ENCODE assay signal across 14 cellular contexts in the genomic region with DNA sequence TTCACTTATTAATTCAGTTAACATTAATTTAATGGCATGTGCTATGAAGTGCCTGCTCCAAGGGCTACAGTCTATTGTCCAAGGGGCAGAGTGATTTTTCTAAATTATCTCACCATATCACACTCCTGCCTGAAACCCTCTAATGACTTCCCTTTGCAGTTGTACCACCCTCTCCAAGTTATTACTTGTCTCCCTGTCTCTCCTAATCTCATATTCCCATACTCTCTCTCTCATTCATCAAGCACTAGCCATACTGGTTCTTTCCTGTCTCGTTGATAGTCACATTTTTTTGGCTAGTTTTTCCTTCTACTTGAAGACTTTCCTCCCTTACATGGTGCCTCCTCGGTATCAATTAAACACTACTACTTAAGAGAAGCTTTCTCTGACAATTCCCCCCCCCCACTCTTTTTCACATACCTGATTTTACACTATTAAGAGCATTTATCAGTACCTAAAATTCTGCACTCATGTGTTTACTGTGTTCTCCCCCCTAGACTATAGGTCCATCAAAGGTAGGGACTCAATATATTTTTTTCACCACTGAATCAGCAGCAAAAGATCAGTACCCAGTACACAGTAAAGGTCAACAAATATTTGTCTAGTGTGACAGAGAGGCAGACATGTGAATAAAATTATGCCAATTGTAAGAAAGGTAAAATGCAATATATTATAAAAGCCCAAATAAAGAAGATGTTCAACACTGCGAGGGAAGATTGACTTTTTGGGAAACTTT. TPM values are rescaled to one million over a fixed set of nuclear protein-coding genes. Genes with fewer than 3 reads are reported as not detected.
DNase-seq lines count a peak whose midpoint lies in the region; ATAC-seq and TF ChIP-seq lines count a peak whose summit lies in the region.
"Had no signal": no experiment of that assay in that cellular context is flagged by ENCODE, and none has a peak within 500 bp of the region (broad histone marks: within the 10 kb centered on the region; RNA-seq: fewer than 3 reads in every experiment).

No MANE protein-coding gene starts in this region.

- intact Hi-C loops in PC-3 (cut with micrococcal nuclease) (no loop called here), aorta (cut with DNase I) (no loop called here)

- TF ChIP-seq CTCF in PC-3 (conservative IDR thresholded peaks at IDR 0.05; ENCODE audit: low read depth, low read length) (no peak), mesothelial cell of epicardium (IDR thresholded peaks at IDR 0.05; ENCODE audit: unreplicated experiment) (no peak)

- no peaks in the 10 kb centered on the region for H3F3A ChIP-seq in PC-3 (ENCODE audit: low read length, unreplicated experiment)

- peak; percentile 43; the same call in 1 of the 2 replicates for ATAC-seq in PC-3
- no peak for ATAC-seq in central memory CD8-positive, alpha-beta T cell (replicated peaks; ENCODE audit: extremely low read depth, poor library complexity, severe bottlenecking)
- no peak for ATAC-seq in aorta (ENCODE audit: low FRiP score)
- no peak for ATAC-seq in activated CD8-positive, alpha-beta T cell treated with anti-CD3 and anti-CD28 coated beads, Interleukin-2, amount 10 ng/mL, durations not matched to agents 7 days and 5 days

- no peak overlapping the region for H3K4me3 ChIP-seq in PC-3 (ENCODE audit: low read length)
- H3K4me3 ChIP-seq in aorta (ENCODE audit: low read length in 2 of 2) = no peak overlapping the region
- H3K4me3 ChIP-seq: BLaER1 treated with 17β-estradiol and CSF1 and Interleukin-3, amounts not matched to agents 10 nM and 100 nM had no signal

- CTCF ChIA-PET in activated naive CD4-positive, alpha-beta T cell treated with anti-CD3 and anti-CD28 coated beads, Interleukin-2, amount 10 ng/mL, durations not matched to agents 7 days and 5 days (lab: Charles Lee) = no interaction called here
- CTCF ChIA-PET in PC-3 (lab: Charles Lee) = no interaction called here
- CTCF ChIA-PET in activated CD8-positive, alpha-beta T cell treated with anti-CD3 and anti-CD28 coated beads, Interleukin-2, amount 10 ng/mL, durations not matched to agents 7 days and 5 days (lab: Charles Lee) = no interaction called here

- H3K9me3 ChIP-seq in PC-3 (ENCODE audit: low read length) = no peaks in the 10 kb centered on the region
- no peaks in the 10 kb centered on the region for H3K9me3 ChIP-seq in aorta (ENCODE audit: control insufficient read depth, low read length)

- H2AFZ ChIP-seq in PC-3 (ENCODE audit: low read length) = no peak overlapping the region

- no peaks in the 10 kb centered on the region for H3K9me2 ChIP-seq in PC-3 (replicated peaks; ENCODE audit: low read length)

- H3K4me1 Mint-ChIP-seq in activated naive CD4-positive, alpha-beta T cell treated with anti-CD3 and anti-CD28 coated beads, Interleukin-2, amount 50 U/mL, for 24 hours = peaks cover 78% of the 10 kb centered on the region
- peaks cover 22% of the 10 kb centered on the region for H3K4me1 Mint-ChIP-seq in activated naive CD4-positive, alpha-beta T cell treated with anti-CD3 and anti-CD28 coated beads, Interleukin-2, amount 10 ng/mL, durations not matched to agents 7 days and 5 days
- H3K4me1 Mint-ChIP-seq in central memory CD8-positive, alpha-beta T cell = peaks cover 62% of the 10 kb centered on the region
- peaks cover 13% of the 10 kb centered on the region for H3K4me1 Mint-ChIP-seq in mesothelial cell of epicardium
- H3K4me1 Mint-ChIP-seq in activated CD8-positive, alpha-beta T cell treated with anti-CD3 and anti-CD28 coated beads, Interleukin-2, amount 10 ng/mL, durations not matched to agents 7 days and 5 days (ENCODE audit: low read depth) = peaks cover 21% of the 10 kb centered on the region

- H3K36me3 ChIP-seq in PC-3 (ENCODE audit: low read depth, low read length) (no peaks in the 10 kb centered on the region), aorta (ENCODE audit: control insufficient read depth in 1 of 2, insufficient read depth in 2 of 2, low read length in 1 of 2) (no peaks in the 10 kb centered on the region)

- BruUV-seq in PC-3 (replicated peaks; lab: Mats Ljungman, UMichigan) = no TSS peak

- H3K27ac ChIP-seq in PC-3 (ENCODE audit: low read length) = no peak overlapping the region
- no peak overlapping the region for H3K27ac ChIP-seq in aorta (ENCODE audit: low read depth in 1 of 2, low read length in 2 of 2)
- H3K27ac ChIP-seq: BLaER1 treated with 17β-estradiol and CSF1 and Interleukin-3, amounts not matched to agents 10 nM and 100 nM had no signal

- no peak for DNase-seq in activated naive CD4-positive, alpha-beta T cell treated with anti-CD3 and anti-CD28 coated beads, Interleukin-2, amount 10 ng/mL, durations not matched to agents 7 days and 5 days
- DNase-seq in PC-3 (no peak), mesothelial cell of epicardium (ENCODE audit: low spot score in 2 of 2, unreplicated experiment in 2 of 2) (no peak), SHP77 treated with DMSO at 0.1 percent for 48 hours (lab: John Stamatoyannopoulos, UW) (no peak), aorta (no peak)
- no peak for DNase-seq in central memory CD8-positive, alpha-beta T cell (ENCODE audit: low spot score in 2 of 2)
- no peak for DNase-seq in activated CD8-positive, alpha-beta T cell treated with anti-CD3 and anti-CD28 coated beads, Interleukin-2, amount 10 ng/mL, durations not matched to agents 7 days and 5 days
- DNase-seq: DMS153, H7, NCI-H146, NCI-H446 treated with DMSO at 0.1 percent for 48 hours, SIG-M5 had no signal

- H3K9ac ChIP-seq in PC-3 (ENCODE audit: low read length) = no peak overlapping the region
- H3K9ac ChIP-seq: BLaER1 treated with 17β-estradiol and CSF1 and Interleukin-3, amounts not matched to agents 10 nM and 100 nM had no signal

- POLR2A ChIA-PET in PC-3 (lab: Charles Lee; ENCODE audit: unreplicated experiment) = interaction anchor here (0.6 kb wide), 2 partner anchors 9 to 74 kb away, joined by 6 to 17 read pairs; no protein-coding TSS in a partner anchor
- POLR2A ChIA-PET in activated CD8-positive, alpha-beta T cell treated with anti-CD3 and anti-CD28 coated beads, Interleukin-2, amount 10 ng/mL, durations not matched to agents 7 days and 5 days (lab: Charles Lee) = no interaction called here

- H3K27ac Mint-ChIP-seq in activated naive CD4-positive, alpha-beta T cell treated with anti-CD3 and anti-CD28 coated beads, Interleukin-2, amount 50 U/mL, for 24 hours = peak overlapping the region; percentile 61
- H3K27ac Mint-ChIP-seq in activated naive CD4-positive, alpha-beta T cell treated with anti-CD3 and anti-CD28 coated beads, Interleukin-2, amount 10 ng/mL, durations not matched to agents 7 days and 5 days = no peak overlapping the region
- H3K27ac Mint-ChIP-seq in central memory CD8-positive, alpha-beta T cell (ENCODE audit: low read depth) = peak overlapping the region; percentile 2
- peak overlapping the region; percentile 13 for H3K27ac Mint-ChIP-seq in mesothelial cell of epicardium
- no peak overlapping the region for H3K27ac Mint-ChIP-seq in activated CD8-positive, alpha-beta T cell treated with anti-CD3 and anti-CD28 coated beads, Interleukin-2, amount 10 ng/mL, durations not matched to agents 7 days and 5 days

- H3K4me2 ChIP-seq in PC-3 (ENCODE audit: low read length) = no peak overlapping the region
- H3K4me2 ChIP-seq: BLaER1 treated with 17β-estradiol and CSF1 and Interleukin-3, amounts not matched to agents 10 nM and 100 nM had no signal

- H3K9me3 Mint-ChIP-seq in activated naive CD4-positive, alpha-beta T cell treated with anti-CD3 and anti-CD28 coated beads, Interleukin-2, amount 50 U/mL, for 24 hours = no peaks in the 10 kb centered on the region
- H3K9me3 Mint-ChIP-seq in activated naive CD4-positive, alpha-beta T cell treated with anti-CD3 and anti-CD28 coated beads, Interleukin-2, amount 10 ng/mL, durations not matched to agents 7 days and 5 days = no peaks in the 10 kb centered on the region
- H3K9me3 Mint-ChIP-seq in central memory CD8-positive, alpha-beta T cell = no peaks in the 10 kb centered on the region
- no peaks in the 10 kb centered on the region for H3K9me3 Mint-ChIP-seq in mesothelial cell of epicardium
- no peaks in the 10 kb centered on the region for H3K9me3 Mint-ChIP-seq in activated CD8-positive, alpha-beta T cell treated with anti-CD3 and anti-CD28 coated beads, Interleukin-2, amount 10 ng/mL, durations not matched to agents 7 days and 5 days (ENCODE audit: insufficient read depth)

- 81% methylated on average over 3 of the region's 3 CpGs for WGBS in aorta, 2 donors

- H3K79me2 ChIP-seq in PC-3 (ENCODE audit: low read length) = peaks cover 60% of the 10 kb centered on the region

- no peak overlapping the region for H3K4me3 Mint-ChIP-seq in activated naive CD4-positive, alpha-beta T cell treated with anti-CD3 and anti-CD28 coated beads, Interleukin-2, amount 50 U/mL, for 24 hours
- no peak overlapping the region for H3K4me3 Mint-ChIP-seq in activated naive CD4-positive, alpha-beta T cell treated with anti-CD3 and anti-CD28 coated beads, Interleukin-2, amount 10 ng/mL, durations not matched to agents 7 days and 5 days
- H3K4me3 Mint-ChIP-seq in central memory CD8-positive, alpha-beta T cell = no peak overlapping the region
- H3K4me3 Mint-ChIP-seq in mesothelial cell of epicardium = no peak overlapping the region
- no peak overlapping the region for H3K4me3 Mint-ChIP-seq in activated CD8-positive, alpha-beta T cell treated with anti-CD3 and anti-CD28 coated beads, Interleukin-2, amount 10 ng/mL, durations not matched to agents 7 days and 5 days

- peaks cover 7% of the 10 kb centered on the region for H3K36me3 Mint-ChIP-seq in activated naive CD4-positive, alpha-beta T cell treated with anti-CD3 and anti-CD28 coated beads, Interleukin-2, amount 50 U/mL, for 24 hours
- peaks cover 7% of the 10 kb centered on the region for H3K36me3 Mint-ChIP-seq in activated naive CD4-positive, alpha-beta T cell treated with anti-CD3 and anti-CD28 coated beads, Interleukin-2, amount 10 ng/mL, durations not matched to agents 7 days and 5 days
- H3K36me3 Mint-ChIP-seq in central memory CD8-positive, alpha-beta T cell (ENCODE audit: insufficient read depth) = peaks cover 14% of the 10 kb centered on the region
- peaks cover 3% of the 10 kb centered on the region for H3K36me3 Mint-ChIP-seq in mesothelial cell of epicardium
- H3K36me3 Mint-ChIP-seq in activated CD8-positive, alpha-beta T cell treated with anti-CD3 and anti-CD28 coated beads, Interleukin-2, amount 10 ng/mL, durations not matched to agents 7 days and 5 days (ENCODE audit: low read depth) = peaks cover 23% of the 10 kb centered on the region

- H4K20me1 ChIP-seq in PC-3 (ENCODE audit: low read length) = 0 out of 2 replicates have a peak, but pooled peaks cover 9% of the 10 kb centered on the region

- H3K27me3 Mint-ChIP-seq in activated naive CD4-positive, alpha-beta T cell treated with anti-CD3 and anti-CD28 coated beads, Interleukin-2, amount 50 U/mL, for 24 hours = no peaks in the 10 kb centered on the region
- no peaks in the 10 kb centered on the region for H3K27me3 Mint-ChIP-seq in activated naive CD4-positive, alpha-beta T cell treated with anti-CD3 and anti-CD28 coated beads, Interleukin-2, amount 10 ng/mL, durations not matched to agents 7 days and 5 days
- no peaks in the 10 kb centered on the region for H3K27me3 Mint-ChIP-seq in central memory CD8-positive, alpha-beta T cell
- no peaks in the 10 kb centered on the region for H3K27me3 Mint-ChIP-seq in mesothelial cell of epicardium (ENCODE audit: low read depth)
- no peaks in the 10 kb centered on the region for H3K27me3 Mint-ChIP-seq in activated CD8-positive, alpha-beta T cell treated with anti-CD3 and anti-CD28 coated beads, Interleukin-2, amount 10 ng/mL, durations not matched to agents 7 days and 5 days (ENCODE audit: low read depth)

- H3K4me1 ChIP-seq in PC-3 (ENCODE audit: insufficient read depth, low read length) (peaks cover 8% of the 10 kb centered on the region; the same call in 1 of the 2 replicates), aorta (ENCODE audit: control insufficient read depth in 1 of 2, insufficient read depth in 2 of 2, low read length in 2 of 2) (no peaks in the 10 kb centered on the region)

- no peaks in the 10 kb centered on the region for H3K27me3 ChIP-seq in PC-3 (ENCODE audit: low read length)
- no peaks in the 10 kb centered on the region for H3K27me3 ChIP-seq in aorta (ENCODE audit: control insufficient read depth in 1 of 2, insufficient read depth in 2 of 2, low read length in 1 of 2)
- H3K27me3 ChIP-seq: BLaER1 treated with 17β-estradiol and CSF1 and Interleukin-3, amounts not matched to agents 10 nM and 100 nM had no signal

RNA-seq across cellular contexts. Expression of gene RICTOR, which starts 19.0 kb away (rescaled TPM):
- 24.5 and 28.1 TPM in 2 replicates for total RNA-seq in PC-3 (2014; rRNA removed)
- total RNA-seq in mesothelial cell of epicardium = 44.4 to 48.6 TPM (median 46.4 TPM) in 3 replicates
- 10 to 100 TPM; 57.1 to 69.5 TPM for total RNA-seq in aorta
- polyA plus RNA-seq in aorta = 1 to 10 TPM; 3.9 to 6.3 TPM
- 10 to 100 TPM; 38.8 to 41.6 TPM for total RNA-seq in activated CD8-positive, alpha-beta T cell treated with anti-CD3 and anti-CD28 coated beads, Interleukin-2, amount 10 ng/mL, durations not matched to agents 7 days and 5 days

Comparison
In these comparisons a context has a peak if more than half of its experiments do, and no peak if none do; other contexts are left out.
1. H3K27ac Mint-ChIP-seq: peak in activated naive CD4-positive, alpha-beta T cell treated with anti-CD3 and anti-CD28 coated beads, Interleukin-2, amount 50 U/mL, for 24 hours (single experiment), central memory CD8-positive, alpha-beta T cell (single experiment) and mesothelial cell of epicardium (single experiment); none in activated naive CD4-positive, alpha-beta T cell treated with anti-CD3 and anti-CD28 coated beads, Interleukin-2, amount 10 ng/mL, durations not matched to agents 7 days and 5 days (single experiment) and activated CD8-positive, alpha-beta T cell treated with anti-CD3 and anti-CD28 coated beads, Interleukin-2, amount 10 ng/mL, durations not matched to agents 7 days and 5 days (single experiment).